ENCODE assay signal across 10 cellular contexts in the genomic region with DNA sequence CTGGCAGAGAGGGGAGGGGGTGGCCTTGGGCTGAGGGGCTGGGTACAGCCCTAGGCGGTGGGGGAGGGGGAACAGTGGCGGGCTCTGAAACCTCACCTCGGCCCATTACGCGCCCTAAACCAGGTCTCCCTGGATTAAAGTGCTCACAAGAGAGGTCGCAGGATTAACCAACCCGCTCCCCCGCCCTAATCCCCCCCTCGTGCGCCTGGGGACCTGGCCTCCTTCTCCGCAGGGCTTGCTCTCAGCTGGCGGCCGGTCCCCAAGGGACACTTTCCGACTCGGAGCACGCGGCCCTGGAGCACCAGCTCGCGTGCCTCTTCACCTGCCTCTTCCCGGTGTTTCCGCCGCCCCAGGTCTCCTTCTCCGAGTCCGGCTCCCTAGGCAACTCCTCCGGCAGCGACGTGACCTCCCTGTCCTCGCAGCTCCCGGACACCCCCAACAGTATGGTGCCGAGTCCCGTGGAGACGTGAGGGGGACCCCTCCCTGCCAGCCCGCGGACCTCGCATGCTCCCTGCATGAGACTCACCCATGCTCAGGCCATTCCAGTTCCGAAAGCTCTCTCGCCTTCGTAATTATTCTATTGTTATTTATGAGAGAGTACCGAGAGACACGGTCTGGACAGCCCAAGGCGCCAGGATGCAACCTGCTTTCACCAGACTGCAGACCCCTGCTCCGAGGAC. TPM values are rescaled to one million over a fixed set of nuclear protein-coding genes. Genes with fewer than 3 reads are reported as not detected.
DNase-seq lines count a peak whose midpoint lies in the region; ATAC-seq, FAIRE-seq and TF ChIP-seq lines count a peak whose summit lies in the region.
"Had no signal": no experiment of that assay in that cellular context is flagged by ENCODE, and none has a peak within 500 bp of the region (broad histone marks: within the 10 kb centered on the region; RNA-seq: fewer than 3 reads in every experiment).

No MANE protein-coding gene starts in this region.

- no CpG with 5 or more reads among the region's 42 CpGs for WGBS in iPS DF 6.9 (ENCODE audit: insufficient coverage, insufficient read length)
- WGBS in smooth muscle cell (ENCODE audit: low lambda C conversion rate), result 8% methylated on average over 36 of the region's 42 CpGs

- ATAC-seq in T-helper 17 cell (no peak), GM21515 (IDR thresholded peaks at IDR 0.05; ENCODE audit: unreplicated experiment) (no peak)

- H3K9ac ChIP-seq in smooth muscle cell (ENCODE audit: low read depth), result no peak overlapping the region

- peaks cover 82% of the 10 kb centered on the region for H3K27me3 Mint-ChIP-seq in T-helper 17 cell

- no peaks in the 10 kb centered on the region for H3K36me3 ChIP-seq in iPS DF 6.9 (ENCODE audit: control insufficient read depth, insufficient read depth, low read length)
- no peaks in the 10 kb centered on the region for H3K36me3 ChIP-seq in smooth muscle cell (ENCODE audit: low read depth)
- H3K36me3 ChIP-seq: SJSA1 had no signal

- TF ChIP-seq CTCF in smooth muscle cell (IDR thresholded peaks at IDR 0.05; ENCODE audit: borderline replicate concordance, insufficient read depth, poor library complexity, severe bottlenecking), result no peak

- H3K36me3 Mint-ChIP-seq in T-helper 17 cell (ENCODE audit: low read depth), result peaks cover 19% of the 10 kb centered on the region

- peak overlapping the region; percentile 6 for H3K4me2 ChIP-seq in smooth muscle cell

- DNase-seq in NCI-H1105 (lab: John Stamatoyannopoulos, UW) (peak; percentile 38), NCI-H1105 treated with DMSO at 0.1 percent for 48 hours (lab: John Stamatoyannopoulos, UW) (no peak), T-helper 17 cell (no peak), iPS DF 6.9 (ENCODE audit: low read depth, low spot score) (no peak), smooth muscle cell (lab: John Stamatoyannopoulos, UW; ENCODE audit: unreplicated experiment) (no peak), SKM-1 (lab: John Stamatoyannopoulos, UW; ENCODE audit: unreplicated experiment) (no peak), urothelium cell line (ENCODE audit: low spot score) (no peak)

- no peak overlapping the region for H3K27ac ChIP-seq in iPS DF 6.9 (ENCODE audit: low read length)
- no peak overlapping the region for H3K27ac ChIP-seq in smooth muscle cell (ENCODE audit: low read depth)
- H3K27ac ChIP-seq: HL-60, SJSA1 had no signal

- no peaks in the 10 kb centered on the region for H3K79me2 ChIP-seq in smooth muscle cell (ENCODE audit: low read depth)

- H3K4me3 ChIP-seq in iPS DF 6.9 (ENCODE audit: low read length) (peak overlapping the region; percentile 27), smooth muscle cell (no peak overlapping the region)

- H3K4me1 ChIP-seq in iPS DF 6.9 (ENCODE audit: control insufficient read depth, insufficient read depth, low read length) (peaks cover 19% of the 10 kb centered on the region), smooth muscle cell (ENCODE audit: low read depth) (peaks cover 42% of the 10 kb centered on the region)

- H4K20me1 ChIP-seq in smooth muscle cell (ENCODE audit: low read depth), result peaks cover 29% of the 10 kb centered on the region

- FAIRE-seq in urothelium cell line (lab: Jason Lieb, UNC), result no peak

- peak overlapping the region; percentile 93 for H3K4me3 Mint-ChIP-seq in T-helper 17 cell

- no peak overlapping the region for H2AFZ ChIP-seq in smooth muscle cell (ENCODE audit: low read depth)

- peak overlapping the region; percentile 21 for H3K27ac Mint-ChIP-seq in T-helper 17 cell

- H3K4me1 Mint-ChIP-seq in T-helper 17 cell, result peaks cover 44% of the 10 kb centered on the region

- no peaks in the 10 kb centered on the region for H3F3A ChIP-seq in smooth muscle cell (ENCODE audit: low read depth)

- H3K27me3 ChIP-seq in iPS DF 6.9 (ENCODE audit: control insufficient read depth, insufficient read depth, low read length) (peaks cover 83% of the 10 kb centered on the region), smooth muscle cell (ENCODE audit: low read depth) (peaks cover 100% of the 10 kb centered on the region)

- H3K9me3 ChIP-seq in T-helper 17 cell (ENCODE audit: control insufficient read depth, low read length, poor library complexity, severe bottlenecking), result no peaks in the 10 kb centered on the region
- H3K9me3 ChIP-seq in iPS DF 6.9 (ENCODE audit: control insufficient read depth, insufficient read depth, low read length), result no peaks in the 10 kb centered on the region
- no peaks in the 10 kb centered on the region for H3K9me3 ChIP-seq in smooth muscle cell (replicated peaks; ENCODE audit: low read depth)
- H3K9me3 ChIP-seq: SJSA1 had no signal

RNA-seq across cellular contexts. Expression of a gene that starts 4.9 kb away (rescaled TPM):
- total RNA-seq in T-helper 17 cell (not detected), smooth muscle cell (0.22 and 0.45 TPM in 2 replicates)
- 0.35 TPM in 1 of 2 replicates, not detected in the other for polyA plus RNA-seq in smooth muscle cell

RNA-seq across cellular contexts. Expression of a gene that starts 30.2 kb away (rescaled TPM):
- total RNA-seq in T-helper 17 cell (10 to 100 TPM; 37.0 to 68.2 TPM), smooth muscle cell (79.4 and 98.0 TPM in 2 replicates)
- polyA plus RNA-seq in smooth muscle cell, result 110 and 119 TPM in 2 replicates
